ENCODE assay signal across 9 cellular contexts in the genomic region with DNA sequence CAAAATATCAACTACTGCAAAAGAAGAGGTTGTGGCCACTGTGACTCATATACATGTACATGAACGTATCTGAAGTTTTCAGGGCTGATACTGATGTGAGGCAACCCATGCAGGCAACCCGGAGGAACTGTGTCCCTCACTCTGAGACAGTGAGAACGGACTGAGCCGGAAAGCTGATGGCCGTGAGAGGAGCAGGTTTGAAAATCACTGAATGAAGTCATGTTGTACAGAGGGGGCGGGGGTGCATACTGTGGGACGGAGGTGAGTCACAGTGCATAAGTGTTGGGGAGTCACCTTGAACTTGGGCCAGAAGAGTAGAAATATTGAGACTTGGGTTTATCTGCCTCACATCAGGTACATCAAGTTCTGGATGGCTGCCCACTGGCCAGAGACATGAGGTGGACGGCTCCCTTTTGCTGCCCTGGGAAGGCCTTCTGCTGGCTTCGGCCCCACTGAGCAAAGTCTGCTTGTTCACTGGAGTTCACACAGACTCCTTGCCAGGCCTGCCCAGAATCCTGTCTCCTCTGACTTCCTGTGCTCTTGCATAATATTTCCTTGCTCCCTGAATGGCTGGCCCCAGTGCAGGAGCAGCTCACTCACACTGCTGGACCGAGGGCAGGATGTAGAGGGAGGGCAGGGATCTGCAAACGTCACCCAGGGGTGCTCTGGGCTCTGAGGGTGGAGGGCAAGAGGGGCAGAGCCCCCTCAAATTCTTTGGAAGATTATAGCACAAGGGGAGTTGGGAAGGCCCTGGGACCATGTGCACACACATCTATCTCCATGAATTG. TPM values are rescaled to one million over a fixed set of nuclear protein-coding genes. Genes with fewer than 3 reads are reported as not detected.
DNase-seq lines count a peak whose midpoint lies in the region; ATAC-seq and TF ChIP-seq lines count a peak whose summit lies in the region.
"Had no signal": no experiment of that assay in that cellular context is flagged by ENCODE, and none has a peak within 500 bp of the region (broad histone marks: within the 10 kb centered on the region; RNA-seq: fewer than 3 reads in every experiment).

No MANE protein-coding gene starts in this region.

- no peak for TF ChIP-seq CTCF in foreskin fibroblast (IDR thresholded peaks at IDR 0.05; ENCODE audit: low read depth, low read length)

- ATAC-seq in T-helper 17 cell (no peak), GM21529 (IDR thresholded peaks at IDR 0.05; ENCODE audit: unreplicated experiment) (no peak), GM18517 (IDR thresholded peaks at IDR 0.05; ENCODE audit: unreplicated experiment) (no peak), GM21447 (IDR thresholded peaks at IDR 0.05; ENCODE audit: unreplicated experiment) (no peak)

- H3K9me3 ChIP-seq in T-helper 17 cell (ENCODE audit: control insufficient read depth, low read length, poor library complexity, severe bottlenecking), result no peaks in the 10 kb centered on the region

- peaks cover 4% of the 10 kb centered on the region for H3K4me1 Mint-ChIP-seq in T-helper 17 cell
- H3K4me1 Mint-ChIP-seq: activated B cell treated with CpG ODN at 0.5 μM for 24 hours had no signal

- DNase-seq in SIG-M5 treated with dmso at 0.1 percent for 504 hours (lab: John Stamatoyannopoulos, UW; ENCODE audit: unreplicated experiment) (peak; percentile 55), SIG-M5 (lab: John Stamatoyannopoulos, UW) (no peak), T-helper 17 cell (no peak), foreskin fibroblast (peak; percentile 94 to 95), renal cortical epithelial cell (ENCODE audit: low read depth) (peak; percentile 96)
- DNase-seq: activated B cell treated with CpG ODN at 0.5 μM for 24 hours had no signal

- H3K36me3 Mint-ChIP-seq in T-helper 17 cell (ENCODE audit: low read depth), result no peaks in the 10 kb centered on the region

- H3K27me3 Mint-ChIP-seq in T-helper 17 cell, result peaks cover 42% of the 10 kb centered on the region

- H3K4me3 ChIP-seq in foreskin fibroblast (ENCODE audit: low read depth in 1 of 2, low read length in 2 of 2), result no peak overlapping the region

- H3K27ac Mint-ChIP-seq in T-helper 17 cell, result no peak overlapping the region
- H3K27ac Mint-ChIP-seq: activated B cell treated with CpG ODN at 0.5 μM for 24 hours had no signal

- H3K4me3 Mint-ChIP-seq in T-helper 17 cell, result peak overlapping the region; percentile 15
- H3K4me3 Mint-ChIP-seq: activated B cell treated with CpG ODN at 0.5 μM for 24 hours had no signal

RNA-seq across cellular contexts. Expression of a gene that starts 18.1 kb away (rescaled TPM):
- total RNA-seq in T-helper 17 cell (1 to 10 TPM in 1 of 2 donors, under 1 TPM in 1; 0.97 to 9.1 TPM), renal cortical epithelial cell (63.7 and 124 TPM in 2 replicates)

Comparison
In these comparisons a context has a peak if more than half of its experiments do, and no peak if none do; other contexts are left out.
1. DNase-seq: peak in SIG-M5 treated with dmso at 0.1 percent for 504 hours (single experiment), foreskin fibroblast (2 of 2) and renal cortical epithelial cell (single experiment); none in SIG-M5 (single experiment) and T-helper 17 cell (0 of 3).